ENCODE assay signal across 8 cellular contexts in genomic region chr4:8158710-8159521, GRCh38. TPM values are rescaled to one million over a fixed set of nuclear protein-coding genes. Genes with fewer than 3 reads are reported as not detected.
DNase-seq lines count a peak whose midpoint lies in the region; ATAC-seq, FAIRE-seq and TF ChIP-seq lines count a peak whose summit lies in the region.

ABLIM2 (minus strand) TSS chr4:8158813; CDS start chr4:8158689, 124 bp downstream.

- H2AK5ac ChIP-seq in H1 (ENCODE audit: low read depth, low read length): no peak within 1 kb of the TSS
- H2AK5ac ChIP-seq in mesenchymal stem cell (ENCODE audit: low read length, severe bottlenecking): no peak within 1 kb of the TSS

- H3K79me1 ChIP-seq in H1 (ENCODE audit: low read depth, low read length) (no peaks in the 10 kb centered on the region), mesenchymal stem cell (replicated peaks; ENCODE audit: low read length, poor library complexity, severe bottlenecking) (no peaks in the 10 kb centered on the region)

- H4K20me1 ChIP-seq in H1 (replicated peaks in 1 of 2; ENCODE audit: control insufficient read depth in 1 of 2, insufficient read depth in 2 of 2, low read length in 2 of 2): peaks cover 3 to 7% of the 10 kb centered on the region in 2 experiments

- H2BK12ac ChIP-seq in H1 (ENCODE audit: low read depth, low read length) (no peak within 1 kb of the TSS), mesenchymal stem cell (ENCODE audit: low read length in 2 of 2) (no peak within 1 kb of the TSS)

- DNase-seq in COLO668 (lab: John Stamatoyannopoulos, UW; ENCODE audit: unreplicated experiment): peak; percentile 97
- DNase-seq in HT-29 (ENCODE audit: low spot score): peak; percentile 94
- peak; percentile 83 for DNase-seq in NK-92 treated with Interleukin-12 subunit alpha and Interleukin-12 subunit beta, amount 100 ng/mL, for 24 hours (lab: John Stamatoyannopoulos, UW)
- DNase-seq in activated CD8-positive, alpha-beta memory T cell treated with anti-CD3 and anti-CD28 coated beads for 48 hours (ENCODE audit: low read depth in 2 of 3, low spot score in 2 of 3): peak; percentile 97 to 99 (median 97)
- peak; percentile 91 to 99 for DNase-seq in H1 (ENCODE audit: low read depth in 1 of 2, low spot score in 2 of 2)
- DNase-seq in mesenchymal stem cell: peak; percentile 96
- DNase-seq in stimulated activated CD8-positive, alpha-beta memory T cell treated with anti-CD3 and anti-CD28 coated beads, Interleukin-12 subunit alpha, Interleukin-12 subunit beta, amount 100 ng/mL, for 24 hours (ENCODE audit: extremely low read depth): peak; percentile 93

- ATAC-seq in GM21360 (IDR thresholded peaks at IDR 0.05; ENCODE audit: unreplicated experiment): peak; percentile 97

- no peak for TF ChIP-seq EP300 in H1 (IDR thresholded peaks at IDR 0.05; ENCODE audit: borderline replicate concordance in 1 of 2, low read depth in 2 of 2, low read length in 2 of 2)

- H3K9me3 ChIP-seq in H1 (ENCODE audit: insufficient read depth in 2 of 2, low read depth in 1 of 2, low read length in 1 of 2) (no peaks in the 10 kb centered on the region), mesenchymal stem cell (ENCODE audit: control insufficient read depth, low read length) (no peaks in the 10 kb centered on the region)

- no peak for TF ChIP-seq CTCF in H1 (IDR thresholded peaks at IDR 0.05; ENCODE audit: control extremely low read depth in 1 of 3, insufficient read depth in 1 of 3, low read depth in 1 of 3, low read length in 3 of 3)

- H3K23me2 ChIP-seq in H1 (ENCODE audit: low read depth, low read length): peaks cover 14% of the 10 kb centered on the region; the same call in 1 of the 2 replicates

- H3K9ac ChIP-seq in H1 (replicated peaks in 1 of 4; ENCODE audit: extremely low read depth in 1 of 4, low read depth in 3 of 4, low read length in 3 of 4) (no peak within 1 kb of the TSS), mesenchymal stem cell (ENCODE audit: low read length) (peak within 1 kb of the TSS; percentile 90)

- H2BK20ac ChIP-seq in H1 (ENCODE audit: low read length): no peak within 1 kb of the TSS

- H2AFZ ChIP-seq in H1 (ENCODE audit: low read length): peak within 1 kb of the TSS; percentile 85; the same call in 1 of the 2 replicates
- peak within 1 kb of the TSS; percentile 93 for H2AFZ ChIP-seq in mesenchymal stem cell (ENCODE audit: low read depth, low read length)

- H3K79me2 ChIP-seq in H1 (ENCODE audit: control insufficient read depth in 1 of 2, insufficient read depth in 2 of 2, low read length in 2 of 2): no peaks in the 10 kb centered on the region

- no peak within 1 kb of the TSS for H4K5ac ChIP-seq in H1 (ENCODE audit: insufficient read length, low read depth, low read length)

- H3K56ac ChIP-seq in H1 (replicated peaks; ENCODE audit: insufficient read length, low read depth, low read length): peak within 1 kb of the TSS; percentile 69

- CTCF ChIA-PET in H1 (lab: Charles Lee; ENCODE audit: partially characterized antibody): interaction anchor here (0.7 to 2.3 kb wide), 7 partner anchors 10 to 37 kb away, joined by 3 to 14 read pairs (median 5); no protein-coding TSS in a partner anchor

- H3K14ac ChIP-seq in H1 (ENCODE audit: insufficient read length) (no peak within 1 kb of the TSS), mesenchymal stem cell (ENCODE audit: low read length in 2 of 2) (peak within 1 kb of the TSS in 1 of 2 experiments; percentile 1)

- no peak for TF ChIP-seq RAD21 in H1 (IDR thresholded peaks at IDR 0.05 in 1 of 2, conservative IDR thresholded peaks at IDR 0.05 in 1 of 2; ENCODE audit: low read depth in 2 of 2, low read length in 2 of 2)

- H2BK15ac ChIP-seq in H1 (ENCODE audit: low read length) (no peak within 1 kb of the TSS), mesenchymal stem cell (ENCODE audit: low read depth, poor library complexity, severe bottlenecking) (no peak within 1 kb of the TSS)

- WGBS in H1 (ENCODE audit: extremely low coverage in 1 of 2, insufficient coverage in 1 of 2, insufficient read length in 1 of 2, insufficient replicate concordance in 2 of 2, low coverage in 1 of 2, low lambda C conversion rate in 2 of 2, missing lambda C conversion rate in 1 of 2), 2 experiments: 5% methylated on average over 54 of the region's 94 CpGs; no CpG with 5 or more reads in 1 of the 2 experiments
- under 1% methylated on average over 94 of the region's 94 CpGs for WGBS in mesenchymal stem cell

- no peak within 1 kb of the TSS for H3K4ac ChIP-seq in H1 (replicated peaks; ENCODE audit: insufficient read length, low read depth, low read length)
- peak within 1 kb of the TSS in 1 of 2 experiments; percentile 12 for H3K4ac ChIP-seq in mesenchymal stem cell (ENCODE audit: low read depth in 1 of 2, low read length in 2 of 2)

- H3K23ac ChIP-seq in H1 (ENCODE audit: insufficient read length) (no peak within 1 kb of the TSS), mesenchymal stem cell (ENCODE audit: low read length in 2 of 2) (no peak within 1 kb of the TSS)

- H2BK120ac ChIP-seq in H1 (replicated peaks; ENCODE audit: low read depth, low read length) (no peak within 1 kb of the TSS), mesenchymal stem cell (ENCODE audit: low read depth, low read length) (peak within 1 kb of the TSS; percentile 11)

- peak within 1 kb of the TSS; percentile 82 for H4K8ac ChIP-seq in H1 (ENCODE audit: extremely low read depth, insufficient read depth, low read length)
- peak within 1 kb of the TSS; percentile 92 for H4K8ac ChIP-seq in mesenchymal stem cell (ENCODE audit: low read length)

- H2BK5ac ChIP-seq in H1 (ENCODE audit: low read depth, low read length) (no peak within 1 kb of the TSS), mesenchymal stem cell (ENCODE audit: low read depth, low read length, poor library complexity, severe bottlenecking) (no peak within 1 kb of the TSS)

- H3K18ac ChIP-seq in H1 (ENCODE audit: extremely low read depth, low read length) (no peak within 1 kb of the TSS; the same call in 1 of the 2 replicates), mesenchymal stem cell (ENCODE audit: low read depth in 1 of 2, low read length in 2 of 2) (peak within 1 kb of the TSS; percentile 79 to 81)

- H3K36me3 ChIP-seq in H1 (ENCODE audit: control insufficient read depth in 2 of 4, insufficient read depth in 4 of 4, low read length in 3 of 4) (no peaks in the 10 kb centered on the region), mesenchymal stem cell (ENCODE audit: control insufficient read depth in 1 of 2, insufficient read depth in 2 of 2, low read depth in 1 of 2, low read length in 2 of 2) (no peaks in the 10 kb centered on the region)

- no peak within 1 kb of the TSS for H4K91ac ChIP-seq in H1 (replicated peaks; ENCODE audit: insufficient read length, low read length)
- H4K91ac ChIP-seq in mesenchymal stem cell (ENCODE audit: low read length): peak within 1 kb of the TSS; percentile 22

- FAIRE-seq in H1 (lab: Jason Lieb, UNC): no peak

- POLR2A ChIA-PET in H1 (lab: Charles Lee; ENCODE audit: partially characterized antibody): interaction anchor here (1.4 kb wide), 1 partner anchor 11 kb away, joined by 3 read pairs; no protein-coding TSS in a partner anchor

- H3K4me2 ChIP-seq in H1 (ENCODE audit: insufficient read depth in 1 of 2, low read depth in 2 of 2, low read length in 2 of 2): peak within 1 kb of the TSS; percentile 90 to 97
- H3K4me2 ChIP-seq in mesenchymal stem cell (ENCODE audit: low read length, poor library complexity, severe bottlenecking): peak within 1 kb of the TSS; percentile 99

- TF ChIP-seq POLR2A in H1 (IDR thresholded peaks at IDR 0.05; ENCODE audit: control extremely low read depth in 1 of 2, low read depth in 2 of 2, low read length in 2 of 2): no peak

- peaks cover 6 to 43% (median 30%) of the 10 kb centered on the region in 4 experiments for H3K27me3 ChIP-seq in H1 (replicated peaks in 1 of 4; ENCODE audit: control insufficient read depth in 3 of 4, extremely low read depth in 1 of 4, insufficient read depth in 3 of 4, low read length in 3 of 4)
- peaks cover 54 to 65% of the 10 kb centered on the region in 2 experiments for H3K27me3 ChIP-seq in mesenchymal stem cell (ENCODE audit: control insufficient read depth in 1 of 2, insufficient read depth in 1 of 2, low read length in 2 of 2)

- no peak within 1 kb of the TSS for H3K27ac ChIP-seq in H1 (ENCODE audit: low read depth, low read length)
- H3K27ac ChIP-seq in mesenchymal stem cell (ENCODE audit: low read length, poor library complexity, severe bottlenecking): no peak within 1 kb of the TSS

- H3K4me3 ChIP-seq in H1 (ENCODE audit: extremely low read depth in 1 of 4, insufficient read depth in 2 of 4, low read depth in 3 of 4, low read length in 4 of 4) (peak within 1 kb of the TSS; percentile 63 to 75 (median 72)), mesenchymal stem cell (ENCODE audit: insufficient read depth in 1 of 2, low read depth in 1 of 2, low read length in 2 of 2) (peak within 1 kb of the TSS; percentile 72 to 99)

- H3K4me1 ChIP-seq in H1 (replicated peaks in 1 of 4; ENCODE audit: control insufficient read depth in 3 of 4, insufficient read depth in 4 of 4, low read length in 3 of 4) (peaks cover 0 to 5% (median 2%) of the 10 kb centered on the region in 4 experiments; a peak in 4 of 7 replicates), mesenchymal stem cell (ENCODE audit: control insufficient read depth, insufficient read depth, low read depth, low read length) (peaks cover 19% of the 10 kb centered on the region)

TF ChIP-seq in H1, 55 proteins besides CTCF, POLR2A, EP300 and RAD21 (continues in another document):
- peak; percentile 81 for TF ChIP-seq NRF1 (IDR thresholded peaks at IDR 0.05; ENCODE audit: low read depth, low read length)
- peak; percentile 64 for TF ChIP-seq KDM4A (IDR thresholded peaks at IDR 0.05; ENCODE audit: low read depth, low read length, severe bottlenecking)
- TF ChIP-seq SP4 (IDR thresholded peaks at IDR 0.05; ENCODE audit: low read length): 0 out of 2 replicates have a peak, but pooled peaks have one; percentile 38
- 0 out of 2 replicates have a peak, but pooled peaks have one; percentile 11 for TF ChIP-seq SP1 (IDR thresholded peaks at IDR 0.05; ENCODE audit: low read depth, low read length)
- TF ChIP-seq TAF1 (IDR thresholded peaks at IDR 0.05; ENCODE audit: low read depth, low read length): peak; percentile 44; the same call in 1 of the 2 replicates

RNA-seq across cellular contexts. Expression of gene ABLIM2, which starts in this region (rescaled TPM):
- total RNA-seq in HT-29 (2014; rRNA removed; shearing (Covaris generic)): 0.13 TPM in 1 of 2 replicates, not detected in the other
- 2.8 and 3.0 TPM in 2 replicates for total RNA-seq in H1 (2021; fragmentation: NEBNext Ultra II Directional; extraction: Animal tissue kit (Norgen Biotek cat#: 25700))
- 3.0 TPM in 2 replicates for polyA plus RNA-seq in H1 (2011; rRNA removed)
- 3.6 TPM for polyA plus RNA-seq in H1 (2011; cell fraction: cytosol; rRNA removed)
- 5.9 TPM for polyA plus RNA-seq in H1 (2011; cell fraction: nucleus; rRNA removed)
- polyA plus RNA-seq in H1 (2012, experiment 1 of 2): 2.9 to 4.0 TPM (median 3.3 TPM) in 4 replicates
- 2.2 TPM for polyA plus RNA-seq in H1 (2012, experiment 2 of 2)
- 0.95 TPM for polyA plus RNA-seq in H1 (2013, experiment 1 of 2)
- polyA plus RNA-seq in H1 (2013, experiment 2 of 2): 1.2 TPM
- 2.7 and 4.9 TPM in 2 replicates for polyA minus RNA-seq in H1 (2011; rRNA and poly(A)+ RNA removed)
- 1.2 TPM for polyA minus RNA-seq in H1 (2011; cell fraction: cytosol; rRNA and poly(A)+ RNA removed)
- polyA minus RNA-seq in H1 (2011; cell fraction: nucleus; rRNA and poly(A)+ RNA removed): 9.1 TPM
- polyA plus RNA-seq in mesenchymal stem cell (2013, experiment 1 of 2): 0.06 TPM
- 0.04 TPM for polyA plus RNA-seq in mesenchymal stem cell (2013, experiment 2 of 2)

Comparison
In these comparisons a context has a peak if more than half of its experiments do, and no peak if none do; other contexts are left out.
1. Peak in DNase-seq in HT-29; RNA of the gene not detected or under 1 TPM.